Comparison of ENCODE assay signal across 28 cellular contexts in the genomic region with DNA sequence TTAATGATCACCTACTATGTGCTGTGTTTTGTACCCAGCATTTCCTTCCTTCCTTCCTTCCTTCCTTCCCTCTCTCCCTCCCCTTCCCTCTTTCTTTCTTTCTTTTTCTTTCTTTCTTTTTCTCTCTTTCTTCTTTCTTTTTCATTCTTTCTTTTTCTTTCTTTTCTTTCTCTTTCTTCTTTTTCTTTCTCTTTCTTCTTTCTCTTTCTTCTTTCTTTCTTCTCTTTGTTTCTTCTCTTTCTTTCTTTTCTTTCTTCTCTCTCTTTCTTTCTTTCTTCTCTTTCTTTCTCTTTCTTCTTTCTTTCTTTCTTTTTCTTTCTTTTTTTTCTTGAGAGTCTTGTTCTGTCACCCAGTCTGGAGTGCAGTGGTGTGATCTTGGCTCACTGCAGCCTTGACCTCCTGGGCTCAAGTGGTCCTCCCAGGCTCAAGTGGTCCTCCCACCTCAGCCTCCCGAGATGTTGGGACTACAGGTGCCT.
"Had no signal": no experiment of that assay in that cellular context is flagged by ENCODE, and none has a peak within 500 bp of the region (broad histone marks: within the 10 kb centered on the region; RNA-seq: fewer than 3 reads in every experiment).

No MANE protein-coding gene starts in this region.

- ATAC-seq: activated CD4-positive, alpha-beta T cell treated with anti-CD3 and anti-CD28 coated beads for 36 hours; activated CD4-positive, CD25-positive, alpha-beta regulatory T cell treated with anti-CD3 and anti-CD28 coated beads, Interleukin-2, amount 50 U/mL, for 24 hours; activated T-cell treated with anti-CD3 and anti-CD28 coated beads, Interleukin-2, amount 50 U/mL, for 72 hours; activated T-helper 17 cell treated with anti-CD3 and anti-CD28 coated beads, Interleukin-2, amount 50 U/mL, for 72 hours had no signal

- H3K27ac ChIP-seq: brain microvascular endothelial cell, Peyer's patch, WERI-Rb-1 had no signal

- DNase-seq: activated CD4-positive, alpha-beta memory T cell treated with anti-CD3 and anti-CD28 coated beads for 36 hours; activated CD4-positive, alpha-beta T cell treated with anti-CD3 and anti-CD28 coated beads for 36 hours; activated CD4-positive, alpha-beta T cell treated with anti-CD3 and anti-CD28 coated beads, Interleukin-2, amount 10 ng/mL, durations not matched to agents 7 days and 5 days; activated effector memory CD4-positive, alpha-beta T cell treated with anti-CD3 and anti-CD28 coated beads, Interleukin-2, amount 50 U/mL, for 16 hours; activated naive CD4-positive, alpha-beta T cell; activated naive CD4-positive, alpha-beta T cell treated with anti-CD3 and anti-CD28 coated beads, Interleukin-2, amount 50 U/mL, for 16 hours; activated naive CD8-positive, alpha-beta T cell treated with anti-CD3 and anti-CD28 coated beads for 36 hours; activated T-cell treated with anti-CD3 and anti-CD28 coated beads, Interleukin-2, amount 50 U/mL, for 1 hour; activated T-cell treated with anti-CD3 and anti-CD28 coated beads, Interleukin-2, amount 50 U/mL, for 72 hours; amniotic stem cell; aorta; brain microvascular endothelial cell; central memory CD4-positive, alpha-beta T cell; MM.1S; MV-4-11; NCI-H1092; NCI-H1436 treated with DMSO at 0.1 percent for 48 hours; NCI-H1694 treated with DMSO at 0.1 percent for 48 hours; NCI-H2029; NCI-H345; NCI-H524 treated with DMSO at 0.1 percent for 48 hours; Peyer's patch; RPMI8226; SHP77 treated with DMSO at 0.1 percent for 48 hours; T1000; WERI-Rb-1 had no signal

- H3K27me3 ChIP-seq: brain microvascular endothelial cell, Peyer's patch had no signal

- H3K4me3 ChIP-seq: Peyer's patch had no signal

- H3K9me3 ChIP-seq: Peyer's patch had no signal

- H3K36me3 ChIP-seq: brain microvascular endothelial cell, Peyer's patch, WERI-Rb-1 had no signal

- H3K4me1 ChIP-seq: Peyer's patch had no signal
